1 cellular context compared by ENCODE assay signal in genomic region chr17:80262775-80263244, GRCh38.
TF ChIP-seq lines count a peak whose summit lies in the region.

No MANE protein-coding gene starts in this region.

TF ChIP-seq in K562, 482 proteins besides CTCF, POLR2A, EP300 and RAD21 (continued from another document):
- no peak for TF ChIP-seq PATZ1 (CRISPR knock-in tag; IDR thresholded peaks at IDR 0.05; ENCODE audit: borderline replicate concordance)
- TF ChIP-seq ZNF655 (CRISPR knock-in tag; IDR thresholded peaks at IDR 0.05), result no peak
- no peak for TF ChIP-seq EP400 (IDR thresholded peaks at IDR 0.05)
- TF ChIP-seq POLR2G (IDR thresholded peaks at IDR 0.05; ENCODE audit: low read depth, low read length), result peak; percentile 25; the same call in 1 of the 2 replicates
- peak; percentile 43; the same call in 1 of the 2 replicates for TF ChIP-seq RBFOX2 (IDR thresholded peaks at IDR 0.05; ENCODE audit: low read depth, low read length)
